In the genomic region with DNA sequence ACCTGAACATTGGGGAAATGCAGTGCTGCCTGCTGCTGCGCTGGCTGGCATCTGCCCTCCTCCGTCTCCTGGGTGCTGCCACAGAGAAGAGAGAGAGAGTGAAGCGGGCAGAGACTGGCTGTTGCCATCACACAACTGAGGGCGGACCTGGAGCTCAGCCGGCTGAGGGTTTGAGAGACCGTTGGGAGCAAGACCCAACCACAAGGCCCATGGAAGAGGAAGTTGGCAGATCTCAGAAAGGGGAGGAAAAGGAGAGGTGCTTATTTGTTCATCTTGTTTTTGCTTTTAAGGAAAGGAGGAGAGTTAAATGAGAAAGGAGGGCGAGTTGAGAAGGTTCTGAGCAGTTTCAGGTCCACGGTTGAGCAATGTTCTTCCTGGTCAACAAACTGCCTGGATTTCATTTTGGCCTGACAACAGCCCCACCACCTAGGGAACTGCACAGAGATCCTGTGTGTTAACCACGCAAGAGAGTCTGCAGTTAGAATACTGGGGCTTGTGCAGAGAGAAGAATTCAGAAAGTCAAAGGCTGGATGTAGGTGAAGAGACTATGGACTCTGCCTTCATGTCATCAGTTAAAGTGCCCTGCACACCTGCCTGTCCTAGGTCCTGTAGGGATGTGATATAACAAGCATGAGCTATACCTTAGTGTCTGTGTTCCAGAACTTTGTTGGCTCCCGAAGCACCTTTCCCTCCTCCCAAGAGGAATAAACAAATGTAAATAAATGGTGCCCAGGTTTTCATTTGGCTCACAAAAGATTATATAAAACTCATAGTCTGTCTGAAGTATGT, we compare ENCODE assay signal across 12 cellular contexts.
DNase-seq lines count a peak whose midpoint lies in the region; ATAC-seq and TF ChIP-seq lines count a peak whose summit lies in the region.
"Had no signal": no experiment of that assay in that cellular context is flagged by ENCODE, and none has a peak within 500 bp of the region (broad histone marks: within the 10 kb centered on the region; RNA-seq: fewer than 3 reads in every experiment).

No MANE protein-coding gene starts in this region.

- no peak for ATAC-seq in CD4-positive, alpha-beta T cell (ENCODE audit: poor library complexity)
- ATAC-seq in GM18870 (IDR thresholded peaks at IDR 0.05; ENCODE audit: unreplicated experiment), result no peak

- peaks cover 17% of the 10 kb centered on the region for H3K36me3 Mint-ChIP-seq in CD4-positive, alpha-beta T cell (ENCODE audit: low read depth)
- H3K36me3 Mint-ChIP-seq in activated T-helper 2 cell treated with anti-CD3 and anti-CD28 coated beads, Interferon-gamma antibody, Interleukin-2, Interleukin-4, amounts not matched to agents 10 μg/mL and 5 μg/mL and 100 μg/mL, durations not matched to agents 14 hours and 24 hours and 36 hours (ENCODE audit: low read depth), result peaks cover 63% of the 10 kb centered on the region
- H3K36me3 Mint-ChIP-seq in nephron progenitor cell (ENCODE audit: low read depth), result peaks cover 34% of the 10 kb centered on the region

- H3K27me3 Mint-ChIP-seq in CD4-positive, alpha-beta T cell, result no peaks in the 10 kb centered on the region
- no peaks in the 10 kb centered on the region for H3K27me3 Mint-ChIP-seq in activated T-helper 2 cell treated with anti-CD3 and anti-CD28 coated beads, Interferon-gamma antibody, Interleukin-2, Interleukin-4, amounts not matched to agents 10 μg/mL and 5 μg/mL and 100 μg/mL, durations not matched to agents 14 hours and 24 hours and 36 hours (ENCODE audit: low read depth)
- no peaks in the 10 kb centered on the region for H3K27me3 Mint-ChIP-seq in nephron progenitor cell (ENCODE audit: low read depth, poor library complexity)

- POLR2A ChIA-PET in CD4-positive, alpha-beta T cell (lab: Charles Lee), result no interaction called here

- H3K36me3 ChIP-seq in KOPT-K1 (ENCODE audit: insufficient read depth, low read length), result no peaks in the 10 kb centered on the region
- H3K36me3 ChIP-seq: suprapubic skin had no signal

- intact Hi-C loops in CD4-positive, alpha-beta T cell (cut with DNase I, micrococcal nuclease), result loop anchor here in 1 of 2 experiments (5.0 kb wide), 1 partner anchor 122 kb away; no protein-coding TSS in a partner anchor
- intact Hi-C loops in activated T-helper 2 cell treated with anti-CD3 and anti-CD28 coated beads, Interferon-gamma antibody, Interleukin-2, Interleukin-4, amounts not matched to agents 10 μg/mL and 5 μg/mL and 100 μg/mL, durations not matched to agents 14 hours and 24 hours and 36 hours (cut with micrococcal nuclease), result loop anchor here (2.0 to 5.0 kb wide), 2 partner anchors 38 to 237 kb away; no protein-coding TSS in a partner anchor

- peak overlapping the region; percentile 26 for H3K4me3 Mint-ChIP-seq in CD4-positive, alpha-beta T cell
- no peak overlapping the region for H3K4me3 Mint-ChIP-seq in activated T-helper 2 cell treated with anti-CD3 and anti-CD28 coated beads, Interferon-gamma antibody, Interleukin-2, Interleukin-4, amounts not matched to agents 10 μg/mL and 5 μg/mL and 100 μg/mL, durations not matched to agents 14 hours and 24 hours and 36 hours (ENCODE audit: low read depth)
- no peak overlapping the region for H3K4me3 Mint-ChIP-seq in nephron progenitor cell

- H3K9me3 ChIP-seq in CD4-positive, alpha-beta T cell (ENCODE audit: control insufficient read depth, low read length), result no peaks in the 10 kb centered on the region
- no peaks in the 10 kb centered on the region for H3K9me3 ChIP-seq in KOPT-K1 (ENCODE audit: insufficient read depth, low read length, poor library complexity, severe bottlenecking)
- H3K9me3 ChIP-seq: suprapubic skin had no signal

- CTCF ChIA-PET in CD4-positive, alpha-beta T cell (lab: Charles Lee), result no interaction called here

- H3K9me3 Mint-ChIP-seq in CD4-positive, alpha-beta T cell, result no peaks in the 10 kb centered on the region
- H3K9me3 Mint-ChIP-seq in activated T-helper 2 cell treated with anti-CD3 and anti-CD28 coated beads, Interferon-gamma antibody, Interleukin-2, Interleukin-4, amounts not matched to agents 10 μg/mL and 5 μg/mL and 100 μg/mL, durations not matched to agents 14 hours and 24 hours and 36 hours, result no peaks in the 10 kb centered on the region
- H3K9me3 Mint-ChIP-seq in nephron progenitor cell, result no peaks in the 10 kb centered on the region

- H3K4me1 Mint-ChIP-seq in CD4-positive, alpha-beta T cell (ENCODE audit: low read depth), result peaks cover 57% of the 10 kb centered on the region
- H3K4me1 Mint-ChIP-seq in activated T-helper 2 cell treated with anti-CD3 and anti-CD28 coated beads, Interferon-gamma antibody, Interleukin-2, Interleukin-4, amounts not matched to agents 10 μg/mL and 5 μg/mL and 100 μg/mL, durations not matched to agents 14 hours and 24 hours and 36 hours (ENCODE audit: low read depth), result peaks cover 69% of the 10 kb centered on the region
- H3K4me1 Mint-ChIP-seq in nephron progenitor cell, result peaks cover 38% of the 10 kb centered on the region

- no peak for TF ChIP-seq CTCF in CD4-positive, alpha-beta T cell (IDR thresholded peaks at IDR 0.05)
- no peak for TF ChIP-seq CTCF in nephron progenitor cell (IDR thresholded peaks at IDR 0.05)

- H3K27ac Mint-ChIP-seq in CD4-positive, alpha-beta T cell, result peak overlapping the region; percentile 2
- H3K27ac Mint-ChIP-seq in activated T-helper 2 cell treated with anti-CD3 and anti-CD28 coated beads, Interferon-gamma antibody, Interleukin-2, Interleukin-4, amounts not matched to agents 10 μg/mL and 5 μg/mL and 100 μg/mL, durations not matched to agents 14 hours and 24 hours and 36 hours, result peak overlapping the region; percentile 7
- H3K27ac Mint-ChIP-seq in nephron progenitor cell, result peak overlapping the region; percentile 52

- no peaks in the 10 kb centered on the region for H3K27me3 ChIP-seq in CD4-positive, alpha-beta T cell (ENCODE audit: control insufficient read depth, insufficient read depth, low read length)
- H3K27me3 ChIP-seq: suprapubic skin had no signal

- DNase-seq in CD4-positive, alpha-beta T cell, result no peak
- no peak for DNase-seq in activated T-helper 2 cell treated with anti-CD3 and anti-CD28 coated beads, Interferon-gamma antibody, Interleukin-2, Interleukin-4, amounts not matched to agents 10 μg/mL and 5 μg/mL and 100 μg/mL, durations not matched to agents 14 hours and 24 hours and 36 hours (ENCODE audit: low spot score)
- DNase-seq in nephron progenitor cell, result no peak
- DNase-seq in central memory CD4-positive, alpha-beta T cell, result no peak
- DNase-seq in stimulated activated CD4-positive, alpha-beta T cell treated with anti-CD3 and anti-CD28 coated beads, Interleukin-2, amount 100 ng/mL, for 48 hours, result no peak
- DNase-seq in activated CD4-positive, CD25-positive, alpha-beta regulatory T cell (lab: John Stamatoyannopoulos, UW), result no peak
- DNase-seq: activated gamma-delta T cell treated with Interleukin-2 at 50 U/mL for 16 hours, dermis blood vessel endothelial cell, NCI-H524 treated with DMSO at 0.1 percent for 48 hours had no signal

- H3K27ac ChIP-seq in CD4-positive, alpha-beta T cell (ENCODE audit: low read depth, low read length), result no peak overlapping the region
- H3K27ac ChIP-seq in KOPT-K1 (ENCODE audit: low read depth, low read length, poor library complexity, severe bottlenecking), result peak overlapping the region; percentile 95
- H3K27ac ChIP-seq: suprapubic skin had no signal

Comparison
In these comparisons a context has a peak if more than half of its experiments do, and no peak if none do; other contexts are left out.
1. H3K27ac Mint-ChIP-seq: peak in every context shown above with its lines; median percentile 52 in nephron progenitor cell; 7 in activated T-helper 2 cell treated with anti-CD3 and anti-CD28 coated beads, Interferon-gamma antibody, Interleukin-2, Interleukin-4, amounts not matched to agents 10 μg/mL and 5 μg/mL and 100 μg/mL, durations not matched to agents 14 hours and 24 hours and 36 hours; 2 in CD4-positive, alpha-beta T cell.